8 cellular contexts compared by ENCODE assay signal in genomic region chrX:19886375-19886774, GRCh38. TPM values are rescaled to one million over a fixed set of nuclear protein-coding genes. Genes with fewer than 3 reads are reported as not detected.
DNase-seq lines count a peak whose midpoint lies in the region; ATAC-seq, FAIRE-seq and TF ChIP-seq lines count a peak whose summit lies in the region.

No MANE protein-coding gene starts in this region.

- H3K4me1 ChIP-seq in DND-41 (ENCODE audit: insufficient read depth, low read length) (peaks cover 59% of the 10 kb centered on the region), OCI-LY7 (ENCODE audit: insufficient read depth, low read length, poor library complexity, severe bottlenecking) (peaks cover 52% of the 10 kb centered on the region), pancreas (no peaks in the 10 kb centered on the region)

- ATAC-seq in DND-41 (ENCODE audit: insufficient read depth, low read depth), result no peak
- no peak for ATAC-seq in pancreas
- ATAC-seq in GM21367 (IDR thresholded peaks at IDR 0.05; ENCODE audit: unreplicated experiment), result no peak

- H3K27me3 ChIP-seq in DND-41 (ENCODE audit: insufficient read depth, low read length, poor library complexity), result no peaks in the 10 kb centered on the region
- no peaks in the 10 kb centered on the region for H3K27me3 ChIP-seq in pancreas

- DNase-seq in DND-41 (no peak), OCI-LY7 (ENCODE audit: low spot score) (no peak), epithelial cell of proximal tubule (ENCODE audit: low read depth) (no peak), pancreas (no peak), KBM-7 (no peak), NCI-H774 (lab: John Stamatoyannopoulos, UW) (no peak), hippocampal formation (lab: John Stamatoyannopoulos, UW) (no peak)

- H3K27ac ChIP-seq in DND-41 (ENCODE audit: low read length), result peak overlapping the region; percentile 75
- peak overlapping the region; percentile 53 for H3K27ac ChIP-seq in OCI-LY7 (ENCODE audit: low read depth, low read length, poor library complexity, severe bottlenecking)
- H3K27ac ChIP-seq in pancreas, result no peak overlapping the region

- H2AFZ ChIP-seq in DND-41 (ENCODE audit: low read depth, low read length) (no peak overlapping the region), OCI-LY7 (ENCODE audit: low read length) (no peak overlapping the region)

- POLR2A ChIA-PET in OCI-LY7 (lab: Charles Lee), result interaction anchor here (0.7 to 1.8 kb wide), 3 partner anchors 10 to 139 kb away, joined by 3 to 10 read pairs (median 4); no protein-coding TSS in a partner anchor

- H3K36me3 ChIP-seq in DND-41 (ENCODE audit: insufficient read depth, low read length) (peaks cover 17% of the 10 kb centered on the region; the same call in 1 of the 2 replicates), OCI-LY7 (ENCODE audit: insufficient read depth, low read length) (peaks cover 11% of the 10 kb centered on the region; the same call in 1 of the 2 replicates), pancreas (no peaks in the 10 kb centered on the region)

- peaks cover 40% of the 10 kb centered on the region; the same call in 1 of the 2 replicates for H4K20me1 ChIP-seq in DND-41 (ENCODE audit: insufficient read depth, low read length)
- peaks cover 21% of the 10 kb centered on the region; the same call in 1 of the 2 replicates for H4K20me1 ChIP-seq in OCI-LY7 (ENCODE audit: insufficient read depth, low read length)

- no peak for TF ChIP-seq CTCF in DND-41 (IDR thresholded peaks at IDR 0.05; ENCODE audit: borderline replicate concordance, extremely low read depth, low read length, poor library complexity, severe bottlenecking)
- no peak for TF ChIP-seq CTCF in OCI-LY7 (conservative IDR thresholded peaks at IDR 0.05; ENCODE audit: low read length)
- TF ChIP-seq CTCF in epithelial cell of proximal tubule (conservative IDR thresholded peaks at IDR 0.05; ENCODE audit: low read depth, low read length), result no peak
- TF ChIP-seq CTCF in pancreas (IDR thresholded peaks at IDR 0.05), result no peak

- no peaks in the 10 kb centered on the region for H3K9me2 ChIP-seq in OCI-LY7 (ENCODE audit: insufficient read depth, low read length)

- H3K9me3 ChIP-seq in DND-41 (ENCODE audit: insufficient read depth, low read length, severe bottlenecking) (no peaks in the 10 kb centered on the region), OCI-LY7 (ENCODE audit: low read length) (no peaks in the 10 kb centered on the region), pancreas (no peaks in the 10 kb centered on the region)

- no TSS peak for BruUV-seq in OCI-LY7 (replicated peaks; lab: Mats Ljungman, UMichigan)

- intact Hi-C loops in OCI-LY7 (cut with micrococcal nuclease; ENCODE audit: unreplicated experiment) (loop anchor here (2.0 kb wide), 2 partner anchors 46 to 76 kb away; no protein-coding TSS in a partner anchor), pancreas (cut with DNase I) (loop anchor here in 1 of 3 donors (10.0 kb wide), 1 partner anchor 152 kb away; no protein-coding TSS in a partner anchor)

- H3K9ac ChIP-seq in DND-41 (ENCODE audit: low read depth, low read length), result peak overlapping the region; percentile 93

- in situ Hi-C loops in KBM-7 (cut with MboI; ENCODE audit: low pct_unique_long_range_greater_than_20kb, low sequenced_read_pairs), result loop anchor here (25.0 kb wide), 1 partner anchor 299 kb away; no protein-coding TSS in a partner anchor

- H3K79me2 ChIP-seq in DND-41 (ENCODE audit: insufficient read depth, low read length) (peaks cover 58% of the 10 kb centered on the region), OCI-LY7 (ENCODE audit: insufficient read depth, low read depth, low read length) (peaks cover 55% of the 10 kb centered on the region)

- 4 to 26% methylated on average over 12 of the region's 12 CpGs for WGBS in pancreas, 2 donors

- no peak for FAIRE-seq in pancreas (lab: Jason Lieb, UNC)

- CTCF ChIA-PET in OCI-LY7 (lab: Charles Lee; ENCODE audit: unreplicated experiment), result interaction anchor here (1.0 kb wide), 1 partner anchor 17 kb away, joined by 3 read pairs; no protein-coding TSS in a partner anchor

- H3K4me2 ChIP-seq in DND-41 (ENCODE audit: insufficient read depth, low read length), result peak overlapping the region; percentile 84
- peak overlapping the region; percentile 83 for H3K4me2 ChIP-seq in OCI-LY7 (ENCODE audit: low read length)

- H3K4me3 ChIP-seq in DND-41 (ENCODE audit: low read depth in 1 of 2, low read length in 2 of 2), result peak overlapping the region; percentile 53 to 60; a peak in 3 of 4 replicates
- H3K4me3 ChIP-seq in OCI-LY7 (ENCODE audit: low read depth, low read length, poor library complexity, severe bottlenecking), result peak overlapping the region; percentile 96
- peak overlapping the region; percentile 62 for H3K4me3 ChIP-seq in epithelial cell of proximal tubule (ENCODE audit: low read depth, low read length)
- H3K4me3 ChIP-seq in pancreas, result peak overlapping the region; percentile 49 to 71 (median 54)

RNA-seq across cellular contexts. Expression of gene SH3KBP1, which starts 1.0 kb away (rescaled TPM):
- total RNA-seq in OCI-LY7 (2014; rRNA removed; shearing (Covaris generic)), result 26.1 and 54.6 TPM in 2 replicates
- total RNA-seq in OCI-LY7 (2022) (82.4 and 90.3 TPM in 2 replicates), epithelial cell of proximal tubule (11.9 and 13.8 TPM in 2 replicates), pancreas (10 to 100 TPM in 1 of 6 donors, 1 to 10 TPM in 5; 2.2 to 11.1 (median 4.9) TPM)
- polyA plus RNA-seq in pancreas, result 1 to 10 TPM; 3.5 to 5.1 TPM

Comparison
In these comparisons a context has a peak if more than half of its experiments do, and no peak if none do; other contexts are left out.
1. H3K27ac ChIP-seq: peak in DND-41 (single experiment) and OCI-LY7 (single experiment); none in pancreas (0 of 4).
2. Peak in every context shown above with its lines, with median percentiles within 50 percentile points of each other: H3K4me3 ChIP-seq.